In genomic region chr9:95317893-95318211, GRCh38 we compare ENCODE assay signal across 8 cellular contexts. TPM values are rescaled to one million over a fixed set of nuclear protein-coding genes. Genes with fewer than 3 reads are reported as not detected.
DNase-seq lines count a peak whose midpoint lies in the region; ATAC-seq and TF ChIP-seq lines count a peak whose summit lies in the region.

No MANE protein-coding gene starts in this region.

- no peak for TF ChIP-seq POLR2A in right lobe of liver (IDR thresholded peaks at IDR 0.05)
- TF ChIP-seq POLR2A in thyroid gland (IDR thresholded peaks at IDR 0.05): no peak

- no peak for DNase-seq in activated T-cell treated with anti-CD3 and anti-CD28 coated beads, Interleukin-2, amount 50 U/mL, for 4 hours
- DNase-seq in activated T-cell treated with anti-CD3 and anti-CD28 coated beads, Interleukin-2, amount 50 U/mL, for 1 hour: no peak
- DNase-seq in astrocyte of the cerebellum (ENCODE audit: low read depth) (no peak), right lobe of liver (no peak), thyroid gland (no peak), NCI-H1930 (lab: John Stamatoyannopoulos, UW) (no peak), DMS79 (lab: John Stamatoyannopoulos, UW) (no peak), NCI-H1048 (lab: John Stamatoyannopoulos, UW) (no peak)

- in situ Hi-C loops in astrocyte of the cerebellum (cut with HindIII; ENCODE audit: low sequenced_read_pairs): no loop called here

- no peaks in the 10 kb centered on the region for H3K36me3 Mint-ChIP-seq in activated T-cell treated with anti-CD3 and anti-CD28 coated beads, Interleukin-2, amount 50 U/mL, for 4 hours (ENCODE audit: insufficient read depth)

- H3K4me1 ChIP-seq in right lobe of liver (peaks cover 0 to 5% (median 0%) of the 10 kb centered on the region in 4 donors), thyroid gland (peaks cover 0 to 7% of the 10 kb centered on the region in 2 donors)

- WGBS in right lobe of liver (ENCODE audit: insufficient coverage, low coverage, low lambda C conversion rate, missing lambda C conversion rate): 5% methylated on average over 10 of the region's 10 CpGs
- WGBS in thyroid gland, 2 donors: 6 to 11% methylated on average over 10 of the region's 10 CpGs

- intact Hi-C loops in right lobe of liver (cut with DNase I) (no loop called here), thyroid gland (cut with DNase I) (no loop called here)

- peaks cover 8% of the 10 kb centered on the region for H3K4me1 Mint-ChIP-seq in activated T-cell treated with anti-CD3 and anti-CD28 coated beads, Interleukin-2, amount 50 U/mL, for 4 hours (ENCODE audit: low read depth)

- H3K4me3 Mint-ChIP-seq in activated T-cell treated with anti-CD3 and anti-CD28 coated beads, Interleukin-2, amount 50 U/mL, for 4 hours: peak overlapping the region; percentile 90

- ATAC-seq in activated T-cell treated with anti-CD3 and anti-CD28 coated beads, Interleukin-2, amount 50 U/mL, for 4 hours: no peak
- no peak for ATAC-seq in right lobe of liver

- peak overlapping the region; percentile 84 for H3K4me3 ChIP-seq in astrocyte of the cerebellum (ENCODE audit: low read depth, low read length)
- H3K4me3 ChIP-seq in right lobe of liver: peak overlapping the region; percentile 95 to 100 (median 100)
- peak overlapping the region; percentile 81 to 93 (median 86) for H3K4me3 ChIP-seq in thyroid gland (replicated peaks in 1 of 3)

- TF ChIP-seq CTCF in astrocyte of the cerebellum (IDR thresholded peaks at IDR 0.05; ENCODE audit: low read depth, low read length, missing control alignments): no peak
- TF ChIP-seq CTCF in right lobe of liver (IDR thresholded peaks at IDR 0.05): no peak
- TF ChIP-seq CTCF in thyroid gland (IDR thresholded peaks at IDR 0.05): no peak

- H3K36me3 ChIP-seq in right lobe of liver: no peaks in the 10 kb centered on the region
- H3K36me3 ChIP-seq in thyroid gland: no peaks in the 10 kb centered on the region

- H3K27ac ChIP-seq in right lobe of liver (peak overlapping the region; percentile 82 to 97 (median 91)), thyroid gland (peak overlapping the region; percentile 70 to 96 (median 90))

- no peaks in the 10 kb centered on the region for H3K27me3 Mint-ChIP-seq in activated T-cell treated with anti-CD3 and anti-CD28 coated beads, Interleukin-2, amount 50 U/mL, for 4 hours (ENCODE audit: low read depth)

- H3K9me3 ChIP-seq in right lobe of liver: no peaks in the 10 kb centered on the region
- no peaks in the 10 kb centered on the region for H3K9me3 ChIP-seq in thyroid gland

- H3K27me3 ChIP-seq in right lobe of liver: no peaks in the 10 kb centered on the region
- H3K27me3 ChIP-seq in thyroid gland: no peaks in the 10 kb centered on the region

- no peaks in the 10 kb centered on the region for H3K9me3 Mint-ChIP-seq in activated T-cell treated with anti-CD3 and anti-CD28 coated beads, Interleukin-2, amount 50 U/mL, for 4 hours

RNA-seq across cellular contexts. Expression of gene FANCC, which starts 0.3 kb away (rescaled TPM):
- 10 to 100 TPM; 14.6 to 15.3 (median 15.2) TPM for total RNA-seq in activated T-cell treated with anti-CD3 and anti-CD28 coated beads, Interleukin-2, amount 50 U/mL, for 4 hours
- total RNA-seq in right lobe of liver: 10 to 100 TPM in 4 of 6 experiments, 1 to 10 TPM in 2; 8.1 to 27.9 (median 13.2) TPM
- total RNA-seq in thyroid gland: 10 to 100 TPM; 13.9 to 15.0 (median 14.2) TPM
